Comparison of ENCODE assay signal across 12 cellular contexts in the genomic region with DNA sequence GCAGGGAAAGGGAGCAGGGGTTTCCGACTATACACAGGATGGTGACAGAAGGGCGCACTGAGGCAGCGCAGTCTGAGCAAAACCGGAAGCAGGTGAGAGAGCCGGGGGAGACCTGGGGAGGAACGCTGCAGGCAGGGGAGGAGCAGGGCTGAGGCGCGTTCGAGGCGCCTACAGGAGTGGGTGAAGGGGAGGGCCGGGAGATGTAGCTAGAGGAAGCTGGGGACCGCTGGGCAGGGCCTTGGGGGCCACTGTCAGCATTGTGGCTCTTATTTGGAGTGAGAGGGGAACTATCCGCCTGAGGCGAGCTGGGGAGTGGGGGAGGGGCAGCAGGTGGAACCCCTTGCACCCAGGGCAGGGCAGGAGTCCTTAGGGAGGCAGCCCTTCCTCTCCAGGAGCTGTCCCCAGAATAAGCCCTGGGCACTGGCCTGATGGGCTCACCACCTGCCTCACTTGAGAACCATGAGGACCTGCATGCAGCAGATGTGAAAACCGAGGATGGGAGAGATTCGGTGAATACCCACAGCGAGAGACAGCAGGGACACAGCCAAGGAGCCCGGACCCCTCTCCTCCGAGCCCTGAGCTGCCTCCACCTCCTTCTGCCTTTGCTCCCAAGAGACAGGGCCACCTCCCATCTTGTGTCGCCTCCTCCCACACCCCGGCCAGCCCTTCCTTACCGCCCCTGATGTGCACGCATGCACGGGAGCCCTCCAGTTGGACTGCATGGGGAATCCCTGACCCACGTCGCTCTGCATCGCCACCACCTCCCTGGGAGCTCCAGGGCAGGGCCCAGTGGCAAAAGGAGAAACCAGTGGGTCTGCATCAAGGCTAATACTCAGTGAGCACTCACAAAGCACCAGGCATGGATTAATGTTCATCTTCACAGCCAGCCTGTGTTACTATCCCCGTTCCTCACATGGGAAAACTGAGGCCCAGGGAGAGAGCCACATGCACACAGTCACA. TPM values are rescaled to one million over a fixed set of nuclear protein-coding genes. Genes with fewer than 3 reads are reported as not detected.
DNase-seq lines count a peak whose midpoint lies in the region; ATAC-seq and TF ChIP-seq lines count a peak whose summit lies in the region.
"Had no signal": no experiment of that assay in that cellular context is flagged by ENCODE, and none has a peak within 500 bp of the region (broad histone marks: within the 10 kb centered on the region; RNA-seq: fewer than 3 reads in every experiment).

No MANE protein-coding gene starts in this region.

- ATAC-seq in GM19452 (IDR thresholded peaks at IDR 0.05; ENCODE audit: unreplicated experiment) (no peak), GM21526 (IDR thresholded peaks at IDR 0.05; ENCODE audit: low FRiP score, unreplicated experiment) (no peak), HG03045 (IDR thresholded peaks at IDR 0.05; ENCODE audit: unreplicated experiment) (no peak)

- DNase-seq in NCI-H1417 (lab: John Stamatoyannopoulos, UW) (peak in 2 of 3 experiments; percentile 10 to 13), NCI-H1417 treated with DMSO at 0.1 percent for 48 hours (lab: John Stamatoyannopoulos, UW) (no peak), T follicular helper cell (ENCODE audit: low read depth) (peak; percentile 7), dorsolateral prefrontal cortex (peak in 1 of 10 donors; percentile 47)
- peak; percentile 47 for DNase-seq in stimulated activated CD8-positive, alpha-beta memory T cell treated with anti-CD3 and anti-CD28 coated beads, Interleukin-4, amount 100 ng/mL, for 48 hours
- DNase-seq: RPMI8226 had no signal

- H3K27me3 ChIP-seq in dorsolateral prefrontal cortex = no peaks in the 10 kb centered on the region

- intact Hi-C loops in dorsolateral prefrontal cortex (cut with DNase I) = loop anchor here in 1 of 2 donors (10.0 kb wide), 1 partner anchor 130 kb away; no protein-coding TSS in a partner anchor

- no peak for TF ChIP-seq CTCF in dorsolateral prefrontal cortex (IDR thresholded peaks at IDR 0.05 in 54 of 56, conservative IDR thresholded peaks at IDR 0.05 in 2 of 56; ENCODE audit: low read depth in 1 of 56, partially characterized antibody in 56 of 56)

- H3K4me3 ChIP-seq in dorsolateral prefrontal cortex = peak overlapping the region in 21 of 59 donors; percentile 1 to 38 (median 18)

- peak overlapping the region in 54 of 59 donors; percentile 1 to 90 (median 64) for H3K27ac ChIP-seq in dorsolateral prefrontal cortex

RNA-seq across cellular contexts. Expression of a gene that starts 10.3 kb away (rescaled TPM):
- 100 to 1,000 TPM in 117 of 120 experiments, 10 to 100 TPM in 3; 95.3 to 215 (median 139) TPM for total RNA-seq in dorsolateral prefrontal cortex

RNA-seq across cellular contexts. Expression of a gene that starts 48.4 kb away (rescaled TPM):
- total RNA-seq in dorsolateral prefrontal cortex = 10 to 100 TPM in 1 of 120 experiments, 1 to 10 TPM in 86, under 1 TPM in 30, not detected in 3; 0.32 to 10.0 (median 1.6) TPM
- total RNA-seq: A172, endothelial cell of umbilical vein had no signal

RNA-seq across cellular contexts. Expression of a gene that starts 56.7 kb away (rescaled TPM):
- 100 to 1,000 TPM in 13 of 120 experiments, 10 to 100 TPM in 107; 27.3 to 112 (median 74.4) TPM for total RNA-seq in dorsolateral prefrontal cortex
- total RNA-seq: A172, endothelial cell of umbilical vein, liver had no signal
